In the genomic region with DNA sequence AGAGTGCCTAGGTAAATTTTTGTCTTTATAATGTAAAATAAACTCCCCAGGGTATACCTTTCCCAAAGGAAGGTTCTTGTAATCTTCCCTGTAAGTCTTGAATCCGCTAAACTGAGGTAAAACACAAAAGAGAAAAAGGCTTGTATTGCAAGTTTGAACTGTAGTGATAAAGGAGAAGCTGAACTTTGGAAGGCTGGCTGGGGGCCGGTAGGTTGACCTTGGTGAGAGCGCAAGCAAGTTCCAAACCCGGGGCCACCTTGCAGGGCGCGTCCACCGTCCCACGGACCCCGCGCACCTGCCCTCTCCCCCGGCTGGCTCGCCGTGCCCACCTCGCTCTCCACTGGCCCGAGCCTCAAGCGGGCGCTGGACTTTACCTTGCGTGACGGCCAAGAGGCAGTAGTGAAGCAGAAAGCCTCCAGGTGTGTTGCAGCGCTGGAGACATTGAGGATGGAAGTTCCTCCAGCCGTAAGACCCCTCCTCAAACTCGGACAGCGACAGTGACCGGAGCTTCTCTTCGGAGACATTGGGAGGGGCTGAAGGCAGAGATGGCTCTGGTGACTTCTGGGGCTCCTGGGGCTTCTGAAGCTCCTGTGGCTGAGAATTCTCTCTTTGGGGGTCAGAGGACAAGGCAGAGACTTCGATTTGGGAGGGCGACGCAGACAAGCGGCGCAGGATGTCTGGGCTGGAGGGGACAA, we compare ENCODE assay signal across 8 cellular contexts. TPM values are rescaled to one million over a fixed set of nuclear protein-coding genes. Genes with fewer than 3 reads are reported as not detected.
DNase-seq lines count a peak whose midpoint lies in the region; ATAC-seq lines count a peak whose summit lies in the region.

No MANE protein-coding gene starts in this region.

- ATAC-seq in HG02970 (IDR thresholded peaks at IDR 0.05; ENCODE audit: low FRiP score, unreplicated experiment) (peak; percentile 7), esophagus mucosa (no peak)
- ATAC-seq in activated CD8-positive, alpha-beta T cell treated with anti-CD3 and anti-CD28 coated beads, Interleukin-2, amount 10 ng/mL, durations not matched to agents 7 days and 5 days = peak; percentile 11
- peak; percentile 8 for ATAC-seq in stimulated activated naive CD8-positive, alpha-beta T cell treated with anti-CD3 and anti-CD28 coated beads, Interleukin-15, amount 100 ng/mL, for 72 hours

- DNase-seq in NCI-H146 (lab: John Stamatoyannopoulos, UW) (peak; percentile 19), NCI-H146 treated with DMSO at 0.1 percent for 48 hours (lab: John Stamatoyannopoulos, UW; ENCODE audit: unreplicated experiment) (no peak), iPS-NIHi11 (ENCODE audit: low spot score) (peak; percentile 29)
- DNase-seq in activated CD8-positive, alpha-beta T cell treated with anti-CD3 and anti-CD28 coated beads, Interleukin-2, amount 10 ng/mL, durations not matched to agents 7 days and 5 days = no peak
- DNase-seq in stimulated activated naive CD8-positive, alpha-beta T cell treated with anti-CD3 and anti-CD28 coated beads, Interleukin-15, amount 100 ng/mL, for 72 hours = no peak
- no peak for DNase-seq in stimulated activated CD4-positive, alpha-beta T cell treated with anti-CD3 and anti-CD28 coated beads, Interleukin-1b, Interleukin-23, amount 100 ng/mL, for 48 hours

- POLR2A ChIA-PET in activated CD8-positive, alpha-beta T cell treated with anti-CD3 and anti-CD28 coated beads, Interleukin-2, amount 10 ng/mL, durations not matched to agents 7 days and 5 days (lab: Charles Lee) = interaction anchor here (0.8 kb wide), 1 partner anchor 166 kb away, joined by 3 read pairs; no protein-coding TSS in a partner anchor

- H3K27ac Mint-ChIP-seq in activated CD8-positive, alpha-beta T cell treated with anti-CD3 and anti-CD28 coated beads, Interleukin-2, amount 10 ng/mL, durations not matched to agents 7 days and 5 days = peak overlapping the region; percentile 80
- peak overlapping the region in 1 of 2 donors; percentile 34 for H3K27ac Mint-ChIP-seq in stimulated activated naive CD8-positive, alpha-beta T cell treated with anti-CD3 and anti-CD28 coated beads, Interleukin-15, amount 100 ng/mL, for 72 hours

- CTCF ChIA-PET in activated CD8-positive, alpha-beta T cell treated with anti-CD3 and anti-CD28 coated beads, Interleukin-2, amount 10 ng/mL, durations not matched to agents 7 days and 5 days (lab: Charles Lee) = interaction anchor here (1.2 to 2.3 kb wide), 5 partner anchors 12 to 51 kb away, joined by 5 to 10 read pairs (median 6); no protein-coding TSS in a partner anchor

- peaks cover 9% of the 10 kb centered on the region for H3K27me3 Mint-ChIP-seq in activated CD8-positive, alpha-beta T cell treated with anti-CD3 and anti-CD28 coated beads, Interleukin-2, amount 10 ng/mL, durations not matched to agents 7 days and 5 days (ENCODE audit: low read depth)
- H3K27me3 Mint-ChIP-seq in stimulated activated naive CD8-positive, alpha-beta T cell treated with anti-CD3 and anti-CD28 coated beads, Interleukin-15, amount 100 ng/mL, for 72 hours = peaks cover 14% of the 10 kb centered on the region

- H3K4me3 Mint-ChIP-seq in activated CD8-positive, alpha-beta T cell treated with anti-CD3 and anti-CD28 coated beads, Interleukin-2, amount 10 ng/mL, durations not matched to agents 7 days and 5 days = peak overlapping the region; percentile 83
- peak overlapping the region; percentile 81 to 88 for H3K4me3 Mint-ChIP-seq in stimulated activated naive CD8-positive, alpha-beta T cell treated with anti-CD3 and anti-CD28 coated beads, Interleukin-15, amount 100 ng/mL, for 72 hours

- no peaks in the 10 kb centered on the region for H3K36me3 Mint-ChIP-seq in activated CD8-positive, alpha-beta T cell treated with anti-CD3 and anti-CD28 coated beads, Interleukin-2, amount 10 ng/mL, durations not matched to agents 7 days and 5 days (ENCODE audit: low read depth)

- H3K4me1 Mint-ChIP-seq in activated CD8-positive, alpha-beta T cell treated with anti-CD3 and anti-CD28 coated beads, Interleukin-2, amount 10 ng/mL, durations not matched to agents 7 days and 5 days (ENCODE audit: low read depth) = peaks cover 25% of the 10 kb centered on the region
- H3K4me1 Mint-ChIP-seq in stimulated activated naive CD8-positive, alpha-beta T cell treated with anti-CD3 and anti-CD28 coated beads, Interleukin-15, amount 100 ng/mL, for 72 hours = peaks cover 24% of the 10 kb centered on the region

- no peaks in the 10 kb centered on the region for H3K9me3 Mint-ChIP-seq in activated CD8-positive, alpha-beta T cell treated with anti-CD3 and anti-CD28 coated beads, Interleukin-2, amount 10 ng/mL, durations not matched to agents 7 days and 5 days (ENCODE audit: insufficient read depth)
- no peaks in the 10 kb centered on the region for H3K9me3 Mint-ChIP-seq in stimulated activated naive CD8-positive, alpha-beta T cell treated with anti-CD3 and anti-CD28 coated beads, Interleukin-15, amount 100 ng/mL, for 72 hours

RNA-seq across cellular contexts. Expression of a gene that starts 0.4 kb away (rescaled TPM):
- total RNA-seq in activated CD8-positive, alpha-beta T cell treated with anti-CD3 and anti-CD28 coated beads, Interleukin-2, amount 10 ng/mL, durations not matched to agents 7 days and 5 days = under 1 TPM; 0.74 to 0.76 TPM
- not detected for total RNA-seq in esophagus mucosa

Comparison
In these comparisons a context has a peak if more than half of its experiments do, and no peak if none do; other contexts are left out.
1. DNase-seq: peak in NCI-H146 (single experiment) and iPS-NIHi11 (single experiment); none in NCI-H146 treated with DMSO at 0.1 percent for 48 hours (single experiment), activated CD8-positive, alpha-beta T cell treated with anti-CD3 and anti-CD28 coated beads, Interleukin-2, amount 10 ng/mL, durations not matched to agents 7 days and 5 days (single experiment), stimulated activated naive CD8-positive, alpha-beta T cell treated with anti-CD3 and anti-CD28 coated beads, Interleukin-15, amount 100 ng/mL, for 72 hours (0 of 2) and stimulated activated CD4-positive, alpha-beta T cell treated with anti-CD3 and anti-CD28 coated beads, Interleukin-1b, Interleukin-23, amount 100 ng/mL, for 48 hours (single experiment).